ENCODE assay signal across 17 cellular contexts in the genomic region with DNA sequence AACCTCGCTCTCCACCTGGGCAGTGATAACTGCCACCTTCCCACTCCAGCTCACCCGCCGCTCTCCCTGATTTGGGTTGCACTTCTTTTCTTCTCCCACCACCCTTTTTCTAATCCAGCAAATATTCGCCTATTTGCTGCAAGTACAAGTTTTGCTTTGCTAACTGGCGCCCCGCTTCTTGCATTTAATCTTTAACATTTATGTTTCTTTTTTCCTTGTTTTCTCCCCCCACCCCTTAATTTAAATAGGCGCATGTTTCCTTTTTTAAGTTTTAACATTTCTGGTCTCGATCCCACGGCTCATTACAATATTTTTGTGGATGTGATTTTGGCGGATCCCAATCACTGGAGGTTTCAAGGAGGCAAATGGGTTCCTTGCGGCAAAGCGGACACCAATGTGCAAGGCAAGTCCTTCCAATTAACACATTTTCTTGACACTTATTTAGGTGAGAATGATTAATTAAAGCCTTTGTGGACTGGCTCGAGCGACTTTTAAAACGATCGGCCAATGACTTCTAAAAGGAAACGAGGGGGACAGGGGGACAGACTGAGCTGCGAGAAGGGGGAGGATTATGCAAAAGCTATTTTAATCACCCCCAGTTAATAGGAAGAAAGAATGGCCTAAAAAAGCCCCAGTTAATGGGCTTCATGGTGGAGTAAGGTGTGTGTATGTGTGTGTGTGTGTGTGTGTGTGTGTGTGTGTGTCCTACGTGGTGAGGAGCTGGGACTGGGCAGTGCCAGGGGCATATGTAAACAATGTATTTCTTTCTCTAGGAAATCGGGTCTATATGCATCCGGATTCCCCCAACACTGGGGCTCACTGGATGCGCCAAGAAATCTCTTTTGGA. TPM values are rescaled to one million over a fixed set of nuclear protein-coding genes. Genes with fewer than 3 reads are reported as not detected.
DNase-seq lines count a peak whose midpoint lies in the region; ATAC-seq and TF ChIP-seq lines count a peak whose summit lies in the region.
"Had no signal": no experiment of that assay in that cellular context is flagged by ENCODE, and none has a peak within 500 bp of the region (broad histone marks: within the 10 kb centered on the region; RNA-seq: fewer than 3 reads in every experiment).

No MANE protein-coding gene starts in this region.

- no peaks in the 10 kb centered on the region for H3K9me2 ChIP-seq in GM23338 (ENCODE audit: insufficient read depth)

- H3K4me2 ChIP-seq in GM23338 = peak overlapping the region; percentile 85

- no TSS peak for BruUV-seq in A673 (replicated peaks; lab: Mats Ljungman, UMichigan)

- peaks cover 100% of the 10 kb centered on the region for H3K27me3 ChIP-seq in GM23338 (ENCODE audit: insufficient read depth)
- peaks cover 5% of the 10 kb centered on the region for H3K27me3 ChIP-seq in A673 (replicated peaks; ENCODE audit: insufficient read depth, low read depth, low read length, poor library complexity)

- no peak for TF ChIP-seq CTCF in GM23338 (conservative IDR thresholded peaks at IDR 0.05; ENCODE audit: low read depth in 2 of 2)
- TF ChIP-seq CTCF in brain (conservative IDR thresholded peaks at IDR 0.05) = no peak
- no peak for TF ChIP-seq CTCF in neural crest cell (conservative IDR thresholded peaks at IDR 0.05)
- no peak for TF ChIP-seq CTCF in A673 (conservative IDR thresholded peaks at IDR 0.05; ENCODE audit: low read depth, low read length)

- H3K4me1 ChIP-seq in GM23338 (ENCODE audit: insufficient read depth) (peaks cover 71% of the 10 kb centered on the region), A673 (ENCODE audit: insufficient read depth, low read length, poor library complexity, severe bottlenecking) (peaks cover 3% of the 10 kb centered on the region)

- peaks cover 45% of the 10 kb centered on the region for H4K20me1 ChIP-seq in GM23338 (replicated peaks; ENCODE audit: insufficient read depth)

- no peaks in the 10 kb centered on the region for H3K9me3 ChIP-seq in A673 (ENCODE audit: low read depth, low read length, poor library complexity, severe bottlenecking)
- H3K9me3 ChIP-seq: heart right ventricle had no signal

- POLR2A ChIA-PET in A673 (lab: Charles Lee; ENCODE audit: low non-redundant PET) = no interaction called here

- H3K4me3 Mint-ChIP-seq in GM23338 = peak overlapping the region; percentile 71
- peak overlapping the region; percentile 77 to 90 (median 82) for H3K4me3 Mint-ChIP-seq in brain
- peak overlapping the region; percentile 76 for H3K4me3 Mint-ChIP-seq in neural crest cell

- DNase-seq in NCI-H2227 (lab: John Stamatoyannopoulos, UW; ENCODE audit: unreplicated experiment) (peak; percentile 27), NCI-H2227 treated with DMSO at 0.1 percent for 48 hours (lab: John Stamatoyannopoulos, UW) (no peak), GM23338 (ENCODE audit: low spot score) (no peak), neural crest cell (ENCODE audit: low read depth, low spot score) (no peak), GDM1 (lab: John Stamatoyannopoulos, UW) (no peak), A673 (ENCODE audit: low spot score) (no peak)
- DNase-seq: heart right ventricle, left ventricle myocardium superior, MV-4-11, nucleus accumbens had no signal

- H3K27me3 Mint-ChIP-seq in GM23338 (ENCODE audit: insufficient read depth, low read depth, poor library complexity) = peaks cover 97% of the 10 kb centered on the region
- H3K27me3 Mint-ChIP-seq in brain = peaks cover 98% of the 10 kb centered on the region
- H3K27me3 Mint-ChIP-seq in neural crest cell (ENCODE audit: low read depth) = peaks cover 100% of the 10 kb centered on the region

- H3K27ac ChIP-seq in GM23338 (ENCODE audit: low read depth) = no peak overlapping the region
- H3K27ac ChIP-seq in A673 (ENCODE audit: low read depth, low read length, poor library complexity, severe bottlenecking) = no peak overlapping the region
- H3K27ac ChIP-seq: heart right ventricle, skin epidermis had no signal

- no peak overlapping the region for H2AFZ ChIP-seq in GM23338

- no peaks in the 10 kb centered on the region for H3K79me2 ChIP-seq in GM23338 (replicated peaks; ENCODE audit: insufficient read depth)

- H3K27ac Mint-ChIP-seq in GM23338 = no peak overlapping the region
- peak overlapping the region in 4 of 5 experiments; percentile 4 to 98 (median 62) for H3K27ac Mint-ChIP-seq in brain
- H3K27ac Mint-ChIP-seq in neural crest cell (ENCODE audit: unreplicated experiment) = no peak overlapping the region
- H3K27ac Mint-ChIP-seq: activated naive CD4-positive, alpha-beta T cell treated with anti-CD3 and anti-CD28 coated beads, Interleukin-2, amount 50 U/mL, for 24 hours had no signal

- peaks cover 34% of the 10 kb centered on the region for H3F3A ChIP-seq in GM23338 (replicated peaks; ENCODE audit: low read depth)

- CTCF ChIA-PET in A673 (lab: Charles Lee) = no interaction called here

- H3K4me3 ChIP-seq in GM23338 = peak overlapping the region; percentile 63
- no peak overlapping the region for H3K4me3 ChIP-seq in A673 (ENCODE audit: low read depth, low read length, poor library complexity, severe bottlenecking)
- H3K4me3 ChIP-seq: skin epidermis had no signal

- H3K36me3 Mint-ChIP-seq in GM23338 (ENCODE audit: low read depth) (peaks cover 3% of the 10 kb centered on the region; the same call in 1 of the 3 replicates), brain (no peaks in the 10 kb centered on the region), neural crest cell (ENCODE audit: low read depth) (no peaks in the 10 kb centered on the region)

- ATAC-seq in GM23338 (no peak), HG03159 (IDR thresholded peaks at IDR 0.05; ENCODE audit: unreplicated experiment) (no peak)
- ATAC-seq: left ventricle myocardium superior had no signal

- no peaks in the 10 kb centered on the region for H3K36me3 ChIP-seq in GM23338 (ENCODE audit: insufficient read depth)
- no peaks in the 10 kb centered on the region for H3K36me3 ChIP-seq in A673 (ENCODE audit: insufficient read depth, low read length, poor library complexity, severe bottlenecking)
- H3K36me3 ChIP-seq: heart right ventricle had no signal

- intact Hi-C loops in A673 (cut with micrococcal nuclease; ENCODE audit: unreplicated experiment) = no loop called here

- H3K9me3 Mint-ChIP-seq in GM23338 (peaks cover 11% of the 10 kb centered on the region), brain (peaks cover 0 to 10% (median 7%) of the 10 kb centered on the region in 5 experiments), neural crest cell (no peaks in the 10 kb centered on the region)

- H3K4me1 Mint-ChIP-seq in GM23338 = peaks cover 67% of the 10 kb centered on the region
- H3K4me1 Mint-ChIP-seq in brain = peaks cover 53% of the 10 kb centered on the region
- peaks cover 44% of the 10 kb centered on the region for H3K4me1 Mint-ChIP-seq in neural crest cell

TF ChIP-seq in GM23338, 12 proteins besides CTCF, POLR2A, EP300 and RAD21:
- TF ChIP-seq EZH2 (IDR thresholded peaks at IDR 0.05; ENCODE audit: low read depth, unreplicated experiment) = peak; percentile 100
- TF ChIP-seq ZNF114 (CRISPR knock-in tag; IDR thresholded peaks at IDR 0.05) = no peak

RNA-seq across cellular contexts. Expression of a gene that starts 1.6 kb away (rescaled TPM):
- total RNA-seq in GM23338 (2014; rRNA removed; shearing (Covaris generic)) = not detected in 2 replicates
- polyA plus RNA-seq in GM23338 (2016; fragmentation: Nextera tagmentation; extraction: Ambion mirVana) (not detected in 2 replicates), brain (ENCODE audit: insufficient read depth, low read depth, low replicate concordance) (9.4 TPM)
- total RNA-seq in neural crest cell (0.05 and 0.09 TPM in 2 replicates), A673 (2021) (0.17 and 0.44 TPM in 2 replicates)
- total RNA-seq: A172, chondrocyte, heart right ventricle, HT1080, left ventricle myocardium superior had no signal
- polyA plus RNA-seq: heart right ventricle had no signal

Comparison
In these comparisons a context has a peak if more than half of its experiments do, and no peak if none do; other contexts are left out.
1. H3K27ac Mint-ChIP-seq: peak in brain (4 of 5); none in GM23338 (single experiment) and neural crest cell (single experiment).
2. Peak in every context shown above with its lines, with median percentiles within 50 percentile points of each other: H3K4me3 Mint-ChIP-seq.